9 cellular contexts compared by ENCODE assay signal in genomic region chr10:101831169-101831811, GRCh38. TPM values are rescaled to one million over a fixed set of nuclear protein-coding genes. Genes with fewer than 3 reads are reported as not detected.
DNase-seq lines count a peak whose midpoint lies in the region; ATAC-seq and TF ChIP-seq lines count a peak whose summit lies in the region.
"Had no signal": no experiment of that assay in that cellular context is flagged by ENCODE, and none has a peak within 500 bp of the region (broad histone marks: within the 10 kb centered on the region; RNA-seq: fewer than 3 reads in every experiment).

No MANE protein-coding gene starts in this region.

- DNase-seq in activated T-cell treated with anti-CD3 and anti-CD28 coated beads, Interleukin-2, amount 50 U/mL, for 72 hours: no peak
- DNase-seq in activated T-cell treated with anti-CD3 and anti-CD28 coated beads, Interleukin-2, amount 50 U/mL, for 48 hours: no peak
- peak in 1 of 2 donors; percentile 59 for DNase-seq in ascending aorta (ENCODE audit: low spot score in 2 of 2)
- DNase-seq in left lung: no peak
- no peak for DNase-seq in tibial artery
- DNase-seq in NCI-H128 (lab: John Stamatoyannopoulos, UW; ENCODE audit: unreplicated experiment): no peak
- DNase-seq in stimulated activated naive CD4-positive, alpha-beta T cell treated with Interleukin-2 at 50 U/mL for 16 hours (lab: John Stamatoyannopoulos, UW): no peak

- intact Hi-C loops in ascending aorta (cut with DNase I): no loop called here
- intact Hi-C loops in left lung (cut with DNase I): loop anchor here in 1 of 2 donors (10.0 kb wide), 1 partner anchor 244 kb away; no protein-coding TSS in a partner anchor
- intact Hi-C loops in tibial artery (cut with DNase I; ENCODE audit: low total_unique reads): no loop called here

- peaks cover 0 to 3% of the 10 kb centered on the region in 2 donors for H3K36me3 ChIP-seq in ascending aorta
- H3K36me3 ChIP-seq in left lung: peaks cover 0 to 9% of the 10 kb centered on the region in 2 donors
- no peaks in the 10 kb centered on the region for H3K36me3 ChIP-seq in tibial artery

- no peaks in the 10 kb centered on the region for H3K27me3 Mint-ChIP-seq in activated T-cell treated with anti-CD3 and anti-CD28 coated beads, Interleukin-2, amount 50 U/mL, for 72 hours (ENCODE audit: low read depth)

- H3K4me3 ChIP-seq in ascending aorta: peak overlapping the region; percentile 59 to 61
- peak overlapping the region; percentile 43 to 63 for H3K4me3 ChIP-seq in left lung
- H3K4me3 ChIP-seq in tibial artery: peak overlapping the region; percentile 49 to 64

- peaks cover 4 to 5% of the 10 kb centered on the region in 2 donors for H3K4me1 ChIP-seq in ascending aorta
- peaks cover 9 to 50% of the 10 kb centered on the region in 2 donors for H3K4me1 ChIP-seq in left lung
- peaks cover 0 to 27% (median 19%) of the 10 kb centered on the region in 4 donors for H3K4me1 ChIP-seq in tibial artery

- no peaks in the 10 kb centered on the region for H3K27me3 ChIP-seq in ascending aorta
- no peaks in the 10 kb centered on the region for H3K27me3 ChIP-seq in left lung
- H3K27me3 ChIP-seq in tibial artery: no peaks in the 10 kb centered on the region

- peak overlapping the region; percentile 88 for H3K27ac Mint-ChIP-seq in activated T-cell treated with anti-CD3 and anti-CD28 coated beads, Interleukin-2, amount 50 U/mL, for 72 hours

- H3K9me3 ChIP-seq in ascending aorta: no peaks in the 10 kb centered on the region
- no peaks in the 10 kb centered on the region for H3K9me3 ChIP-seq in left lung
- H3K9me3 ChIP-seq in tibial artery: no peaks in the 10 kb centered on the region

- H3K27ac ChIP-seq in ascending aorta: peak overlapping the region; percentile 24 to 51
- H3K27ac ChIP-seq in left lung: peak overlapping the region in 1 of 2 donors; percentile 63
- peak overlapping the region; percentile 32 to 46 for H3K27ac ChIP-seq in tibial artery

- no peaks in the 10 kb centered on the region for H3K36me3 Mint-ChIP-seq in activated T-cell treated with anti-CD3 and anti-CD28 coated beads, Interleukin-2, amount 50 U/mL, for 72 hours (ENCODE audit: insufficient read depth in 2 of 2)

- TF ChIP-seq CTCF in ascending aorta (IDR thresholded peaks at IDR 0.05) (no peak), left lung (IDR thresholded peaks at IDR 0.05) (no peak), tibial artery (IDR thresholded peaks at IDR 0.05) (no peak)

- peak overlapping the region; percentile 87 to 88 for H3K4me3 Mint-ChIP-seq in activated T-cell treated with anti-CD3 and anti-CD28 coated beads, Interleukin-2, amount 50 U/mL, for 72 hours

- no peaks in the 10 kb centered on the region for H3K9me3 Mint-ChIP-seq in activated T-cell treated with anti-CD3 and anti-CD28 coated beads, Interleukin-2, amount 50 U/mL, for 72 hours

- no peak for ATAC-seq in activated T-cell treated with anti-CD3 and anti-CD28 coated beads, Interleukin-2, amount 50 U/mL, for 72 hours (replicated peaks in 1 of 2)
- ATAC-seq in left lung: no peak
- ATAC-seq in HG03571 (IDR thresholded peaks at IDR 0.05; ENCODE audit: unreplicated experiment): no peak

- H3K4me1 Mint-ChIP-seq in activated T-cell treated with anti-CD3 and anti-CD28 coated beads, Interleukin-2, amount 50 U/mL, for 72 hours (ENCODE audit: low read depth): peaks cover 57% of the 10 kb centered on the region

RNA-seq across cellular contexts. Expression of gene KCNIP2, which starts 12.3 kb away (rescaled TPM):
- 1 to 10 TPM; 2.2 to 3.1 TPM for total RNA-seq in activated T-cell treated with anti-CD3 and anti-CD28 coated beads, Interleukin-2, amount 50 U/mL, for 72 hours
- total RNA-seq in ascending aorta: 1.1 TPM
- 1 to 10 TPM; 2.2 to 2.3 TPM for total RNA-seq in left lung

RNA-seq across cellular contexts. Expression of gene OGA, which starts 13.0 kb away (rescaled TPM):
- 100 to 1,000 TPM; 165 to 170 TPM for total RNA-seq in activated T-cell treated with anti-CD3 and anti-CD28 coated beads, Interleukin-2, amount 50 U/mL, for 72 hours
- total RNA-seq in ascending aorta (66.8 TPM), left lung (10 to 100 TPM; 72.6 to 87.0 TPM)

RNA-seq across cellular contexts. Expression of gene NPM3, which starts 48.0 kb away (rescaled TPM):
- 100 to 1,000 TPM in 1 of 2 donors, 10 to 100 TPM in 1; 94.5 to 113 TPM for total RNA-seq in activated T-cell treated with anti-CD3 and anti-CD28 coated beads, Interleukin-2, amount 50 U/mL, for 72 hours
- total RNA-seq in ascending aorta (28.7 TPM), left lung (10 to 100 TPM; 30.7 to 31.7 TPM)

RNA-seq across cellular contexts. Expression of gene FGF8, which starts 55.4 kb away (rescaled TPM):
- total RNA-seq in activated T-cell treated with anti-CD3 and anti-CD28 coated beads, Interleukin-2, amount 50 U/mL, for 72 hours: under 1 TPM; 0.43 to 0.49 TPM
- total RNA-seq in ascending aorta: not detected
- total RNA-seq in left lung: not detected
- total RNA-seq: HT1080 had no signal
